ENCODE assay signal across 9 cellular contexts in the genomic region with DNA sequence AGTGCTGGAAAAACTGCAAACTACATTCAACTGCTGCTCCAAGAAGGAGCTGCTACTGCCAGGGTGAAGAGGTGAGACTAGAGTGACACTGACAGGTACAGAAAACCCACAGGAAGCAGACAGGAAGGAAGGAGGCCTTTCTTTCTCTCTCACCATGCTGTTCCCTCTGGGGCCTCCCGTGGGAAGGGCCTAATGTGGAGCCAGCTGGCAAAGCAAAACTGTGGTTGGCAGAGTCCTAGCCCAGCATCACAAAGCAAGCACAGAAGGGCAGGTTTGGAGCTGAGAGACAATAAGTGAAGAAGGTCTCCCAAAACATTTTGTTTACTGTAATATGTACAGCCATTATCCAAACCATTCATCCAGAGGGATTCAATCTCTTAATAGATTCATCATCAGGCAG.
DNase-seq lines count a peak whose midpoint lies in the region; ATAC-seq, FAIRE-seq and TF ChIP-seq lines count a peak whose summit lies in the region.
"Had no signal": no experiment of that assay in that cellular context is flagged by ENCODE, and none has a peak within 500 bp of the region (broad histone marks: within the 10 kb centered on the region; RNA-seq: fewer than 3 reads in every experiment).

No MANE protein-coding gene starts in this region.

- peaks cover 65% of the 10 kb centered on the region for H3K4me1 Mint-ChIP-seq in activated T-helper 1 cell treated with anti-CD3 and anti-CD28 coated beads, Interleukin-12 subunit alpha, Interleukin-12 subunit beta, Interleukin-2, Interleukin-4 antibody, amounts not matched to agents 30 ng/mL and 10 ng/mL and 1 ng/mL, durations not matched to agents 14 hours and 24 hours and 36 hours (ENCODE audit: low read depth)

- no peak for TF ChIP-seq POLR2A in HepG2 (IDR thresholded peaks at IDR 0.05; ENCODE audit: insufficient read depth in 1 of 2, low read depth in 2 of 2, low read length in 2 of 2)

- no peaks in the 10 kb centered on the region for H3K9me3 Mint-ChIP-seq in activated T-helper 1 cell treated with anti-CD3 and anti-CD28 coated beads, Interleukin-12 subunit alpha, Interleukin-12 subunit beta, Interleukin-2, Interleukin-4 antibody, amounts not matched to agents 30 ng/mL and 10 ng/mL and 1 ng/mL, durations not matched to agents 14 hours and 24 hours and 36 hours
- H3K9me3 Mint-ChIP-seq: endodermal cell had no signal

- H4K20me1 ChIP-seq in HepG2 (ENCODE audit: insufficient read depth, low read length): no peaks in the 10 kb centered on the region

- H3K4me2 ChIP-seq in HepG2 (ENCODE audit: low read depth, low read length): no peak overlapping the region

- WGBS in HepG2 (ENCODE audit: low lambda C conversion rate): 100% methylated on average over 1 of the region's 1 CpG

- in situ Hi-C loops in HepG2 (cut with HindIII; ENCODE audit: extremely low pct_ligation_motif_present, low pct_unique_long_range_greater_than_20kb): loop anchor here (5.0 kb wide), 1 partner anchor 188 kb away; the partner anchor contains the start of gene FUT8
- in situ Hi-C loops in brain microvascular endothelial cell (cut with HindIII; ENCODE audit: low pct_ligation_motif_present, low sequenced_read_pairs): no loop called here

- peaks cover 2% of the 10 kb centered on the region for H3K36me3 Mint-ChIP-seq in activated T-helper 1 cell treated with anti-CD3 and anti-CD28 coated beads, Interleukin-12 subunit alpha, Interleukin-12 subunit beta, Interleukin-2, Interleukin-4 antibody, amounts not matched to agents 30 ng/mL and 10 ng/mL and 1 ng/mL, durations not matched to agents 14 hours and 24 hours and 36 hours (ENCODE audit: low read depth)

- CTCF ChIA-PET in HepG2 (lab: Yijun Ruan, JAX; ENCODE audit: low intra/inter-chr PET ratio, low total read pairs): no interaction called here

- peak overlapping the region; percentile 71 for H3K27ac Mint-ChIP-seq in activated T-helper 1 cell treated with anti-CD3 and anti-CD28 coated beads, Interleukin-12 subunit alpha, Interleukin-12 subunit beta, Interleukin-2, Interleukin-4 antibody, amounts not matched to agents 30 ng/mL and 10 ng/mL and 1 ng/mL, durations not matched to agents 14 hours and 24 hours and 36 hours
- H3K27ac Mint-ChIP-seq: endodermal cell had no signal

- no peak for TF ChIP-seq RAD21 in HepG2 (CRISPR knock-in tag; IDR thresholded peaks at IDR 0.05)

- no peak for TF ChIP-seq EP300 in HepG2 (IDR thresholded peaks at IDR 0.05; ENCODE audit: low read depth in 2 of 2, low read length in 2 of 2)
- no peak for TF ChIP-seq EP300 in HepG2 (CRISPR knock-in tag; IDR thresholded peaks at IDR 0.05; ENCODE audit: borderline replicate concordance)

- no peak overlapping the region for H3K27ac ChIP-seq in HepG2 (ENCODE audit: extremely low read length, insufficient read depth, low read length)
- no peak overlapping the region for H3K27ac ChIP-seq in brain microvascular endothelial cell

- no peaks in the 10 kb centered on the region for H3K27me3 Mint-ChIP-seq in activated T-helper 1 cell treated with anti-CD3 and anti-CD28 coated beads, Interleukin-12 subunit alpha, Interleukin-12 subunit beta, Interleukin-2, Interleukin-4 antibody, amounts not matched to agents 30 ng/mL and 10 ng/mL and 1 ng/mL, durations not matched to agents 14 hours and 24 hours and 36 hours (ENCODE audit: insufficient read depth)

- no peak overlapping the region for H2AFZ ChIP-seq in HepG2 (ENCODE audit: low read length)

- no peaks in the 10 kb centered on the region for H3K79me2 ChIP-seq in HepG2 (ENCODE audit: insufficient read depth, low read length)

- ATAC-seq in HepG2 (no peak), HG03432 (IDR thresholded peaks at IDR 0.05; ENCODE audit: unreplicated experiment) (no peak), esophagus mucosa (no peak), GM18511 (IDR thresholded peaks at IDR 0.05; ENCODE audit: unreplicated experiment) (no peak)

- intact Hi-C loops in activated T-helper 1 cell treated with anti-CD3 and anti-CD28 coated beads, Interleukin-12 subunit alpha, Interleukin-12 subunit beta, Interleukin-2, Interleukin-4 antibody, amounts not matched to agents 30 ng/mL and 10 ng/mL and 1 ng/mL, durations not matched to agents 14 hours and 24 hours and 36 hours (cut with micrococcal nuclease): loop anchor here (2.0 to 5.0 kb wide), 2 partner anchors 134 to 733 kb away; no protein-coding TSS in a partner anchor
- intact Hi-C loops in HepG2 (cut with micrococcal nuclease; ENCODE audit: unreplicated experiment): loop anchor here (5.0 kb wide), 1 partner anchor 78 kb away; no protein-coding TSS in a partner anchor

- H3K4me3 ChIP-seq in HepG2 (replicated peaks in 1 of 3; ENCODE audit: insufficient read depth in 1 of 3, low read depth in 2 of 3, low read length in 3 of 3) (no peak overlapping the region), brain microvascular endothelial cell (ENCODE audit: low read depth, low read length) (no peak overlapping the region)

- POLR2A ChIA-PET in HepG2 (lab: Yijun Ruan, JAX): interaction anchor here (1.2 to 7.0 kb wide), 4 partner anchors 14 to 187 kb away, joined by 4 to 190 read pairs (median 24); partner anchors contain the start of gene FUT8

- DNase-seq in C1 segment of cervical spinal cord (lab: John Stamatoyannopoulos, UW) (peak in 9 of 14 donors; percentile 23 to 64 (median 49)), H4 (ENCODE audit: low spot score) (peak; percentile 27), HepG2 (ENCODE audit: low spot score) (no peak), brain microvascular endothelial cell (no peak)
- DNase-seq in activated T-helper 1 cell treated with anti-CD3 and anti-CD28 coated beads, Interleukin-12 subunit alpha, Interleukin-12 subunit beta, Interleukin-2, Interleukin-4 antibody, amounts not matched to agents 30 ng/mL and 10 ng/mL and 1 ng/mL, durations not matched to agents 14 hours and 24 hours and 36 hours (ENCODE audit: low spot score): no peak
- DNase-seq: endodermal cell had no signal

- no peaks in the 10 kb centered on the region for H3K36me3 ChIP-seq in HepG2 (replicated peaks in 1 of 2; ENCODE audit: control insufficient read depth in 1 of 2, insufficient read depth in 2 of 2, low read length in 2 of 2)
- H3K36me3 ChIP-seq in brain microvascular endothelial cell (replicated peaks): no peaks in the 10 kb centered on the region

- FAIRE-seq in HepG2 (lab: Jason Lieb, UNC): no peak

- TF ChIP-seq CTCF in HepG2 (CRISPR knock-in tag; IDR thresholded peaks at IDR 0.05): no peak
- TF ChIP-seq CTCF in brain microvascular endothelial cell (IDR thresholded peaks at IDR 0.05; ENCODE audit: low read depth, low read length, missing control alignments): no peak

- H3K4me3 Mint-ChIP-seq in activated T-helper 1 cell treated with anti-CD3 and anti-CD28 coated beads, Interleukin-12 subunit alpha, Interleukin-12 subunit beta, Interleukin-2, Interleukin-4 antibody, amounts not matched to agents 30 ng/mL and 10 ng/mL and 1 ng/mL, durations not matched to agents 14 hours and 24 hours and 36 hours: peak overlapping the region; percentile 45
- H3K4me3 Mint-ChIP-seq: endodermal cell had no signal

- no TSS peak for BruUV-seq in HepG2 (replicated peaks; lab: Mats Ljungman, UMichigan)

- H3K27me3 ChIP-seq in HepG2 (ENCODE audit: control insufficient read depth in 1 of 2, insufficient read depth in 2 of 2, low read length in 2 of 2) (no peaks in the 10 kb centered on the region), brain microvascular endothelial cell (replicated peaks) (no peaks in the 10 kb centered on the region)

- H3K9me3 ChIP-seq in HepG2 (ENCODE audit: low read length): no peaks in the 10 kb centered on the region

- peaks cover 65% of the 10 kb centered on the region for H3K4me1 ChIP-seq in HepG2 (ENCODE audit: insufficient read depth, low read length)

- no peak overlapping the region for H3K9ac ChIP-seq in HepG2 (ENCODE audit: insufficient read depth, low read depth, low read length)

TF ChIP-seq in HepG2, 621 proteins besides CTCF, POLR2A, EP300 and RAD21:
- TF ChIP-seq ZBTB37 (CRISPR knock-in tag; IDR thresholded peaks at IDR 0.05) (no peak), ZNF343 (CRISPR knock-in tag; IDR thresholded peaks at IDR 0.05) (peak; percentile 53; the same call in 1 of the 2 replicates), NAIF1 (CRISPR knock-in tag; IDR thresholded peaks at IDR 0.05; ENCODE audit: borderline replicate concordance) (no peak), ZNF276 (CRISPR knock-in tag; IDR thresholded peaks at IDR 0.05; ENCODE audit: low read depth) (no peak), ZNF326 (CRISPR knock-in tag; IDR thresholded peaks at IDR 0.05; ENCODE audit: borderline replicate concordance) (no peak)

Comparison
In these comparisons a context has a peak if more than half of its experiments do, and no peak if none do; other contexts are left out.
1. DNase-seq: peak in C1 segment of cervical spinal cord (9 of 14) and H4 (single experiment); none in activated T-helper 1 cell treated with anti-CD3 and anti-CD28 coated beads, Interleukin-12 subunit alpha, Interleukin-12 subunit beta, Interleukin-2, Interleukin-4 antibody, amounts not matched to agents 30 ng/mL and 10 ng/mL and 1 ng/mL, durations not matched to agents 14 hours and 24 hours and 36 hours (single experiment), HepG2 (single experiment) and brain microvascular endothelial cell (single experiment).